In genomic region chr7:43112941-43113621, GRCh38 we compare ENCODE assay signal across 1 cellular context.
TF ChIP-seq lines count a peak whose summit lies in the region.

No MANE protein-coding gene starts in this region.

TF ChIP-seq in HEK293, 187 proteins besides CTCF, POLR2A, EP300 and RAD21 (continued from another document and continues in another):
- TF ChIP-seq BCL6B (tag by site-specific recombination; IDR thresholded peaks at IDR 0.05), result no peak
- no peak for TF ChIP-seq MZF1 (tag by site-specific recombination; IDR thresholded peaks at IDR 0.05; ENCODE audit: borderline replicate concordance)
- TF ChIP-seq ZNF132 (tag by site-specific recombination; IDR thresholded peaks at IDR 0.05; ENCODE audit: borderline replicate concordance), result no peak
- TF ChIP-seq ZBTB8A (tag by site-specific recombination; IDR thresholded peaks at IDR 0.05), result peak; percentile 91
- no peak for TF ChIP-seq BCL11A (tag by site-specific recombination; IDR thresholded peaks at IDR 0.05; ENCODE audit: low read depth)
- TF ChIP-seq ZNF10 (tag by site-specific recombination; IDR thresholded peaks at IDR 0.05), result no peak
- TF ChIP-seq ZNF76 (tag by site-specific recombination; IDR thresholded peaks at IDR 0.05; ENCODE audit: borderline replicate concordance, low read depth), result no peak
- no peak for TF ChIP-seq ZNF324 (tag by site-specific recombination; IDR thresholded peaks at IDR 0.05)
- TF ChIP-seq ZBTB48 (tag by site-specific recombination; IDR thresholded peaks at IDR 0.05), result no peak
- no peak for TF ChIP-seq ZNF26 (tag by site-specific recombination; IDR thresholded peaks at IDR 0.05)
- TF ChIP-seq ZXDB (tag by site-specific recombination; IDR thresholded peaks at IDR 0.05), result peak; percentile 47; the same call in 1 of the 2 replicates
- TF ChIP-seq ZNF157 (tag by site-specific recombination; IDR thresholded peaks at IDR 0.05), result no peak
- TF ChIP-seq YY2 (tag by site-specific recombination; IDR thresholded peaks at IDR 0.05), result no peak
- no peak for TF ChIP-seq SCRT1 (tag by site-specific recombination; IDR thresholded peaks at IDR 0.05; ENCODE audit: borderline replicate concordance)
- no peak for TF ChIP-seq ZNF629 (tag by site-specific recombination; IDR thresholded peaks at IDR 0.05)
- no peak for TF ChIP-seq RBAK (tag by site-specific recombination; IDR thresholded peaks at IDR 0.05)
- TF ChIP-seq PRDM4 (tag by site-specific recombination; IDR thresholded peaks at IDR 0.05), result 0 out of 2 replicates have a peak, but pooled peaks have one; percentile 3
- no peak for TF ChIP-seq ZNF280D (tag by site-specific recombination; IDR thresholded peaks at IDR 0.05)
- peak; percentile 84 for TF ChIP-seq ZFHX2 (tag by site-specific recombination; conservative IDR thresholded peaks at IDR 0.05)
- TF ChIP-seq ZNF280C (tag by site-specific recombination; IDR thresholded peaks at IDR 0.05), result no peak
- no peak for TF ChIP-seq ZNF416 (tag by site-specific recombination; IDR thresholded peaks at IDR 0.05)
- TF ChIP-seq ZNF776 (tag by site-specific recombination; IDR thresholded peaks at IDR 0.05; ENCODE audit: borderline replicate concordance), result no peak
- 0 out of 2 replicates have a peak, but pooled peaks have one; percentile 9 for TF ChIP-seq SP7 (tag by site-specific recombination; IDR thresholded peaks at IDR 0.05)
- no peak; the same call in 1 of the 2 replicates for TF ChIP-seq ZNF518A (tag by site-specific recombination; conservative IDR thresholded peaks at IDR 0.05; ENCODE audit: low read depth)
- TF ChIP-seq YY1 (tag by site-specific recombination; IDR thresholded peaks at IDR 0.05), result no peak
- TF ChIP-seq ZNF398 (tag by site-specific recombination; IDR thresholded peaks at IDR 0.05), result peak; percentile 84
- no peak for TF ChIP-seq KLF8 (tag by site-specific recombination; IDR thresholded peaks at IDR 0.05)
- no peak for TF ChIP-seq ZBTB21 (tag by site-specific recombination; IDR thresholded peaks at IDR 0.05)
- no peak for TF ChIP-seq ZNF274 (IDR thresholded peaks at IDR 0.05; ENCODE audit: low read length)
- TF ChIP-seq ZNF274 (tag by site-specific recombination; IDR thresholded peaks at IDR 0.05; ENCODE audit: borderline replicate concordance), result no peak
- no peak for TF ChIP-seq HOXD13 (CRISPR knock-in tag; IDR thresholded peaks at IDR 0.05; ENCODE audit: borderline replicate concordance)
- TF ChIP-seq KLF16 (tag by site-specific recombination; IDR thresholded peaks at IDR 0.05), result peak; percentile 38; the same call in 1 of the 2 replicates
- no peak for TF ChIP-seq ZNF610 (tag by site-specific recombination; IDR thresholded peaks at IDR 0.05; ENCODE audit: borderline replicate concordance)
- peak; percentile 49 for TF ChIP-seq EGR2 (tag by site-specific recombination; IDR thresholded peaks at IDR 0.05; ENCODE audit: low read depth)
- TF ChIP-seq ZNF580 (tag by site-specific recombination; IDR thresholded peaks at IDR 0.05), result no peak
- TF ChIP-seq ZNF350 (tag by site-specific recombination; IDR thresholded peaks at IDR 0.05), result no peak
- no peak for TF ChIP-seq ZNF19 (tag by site-specific recombination; IDR thresholded peaks at IDR 0.05; ENCODE audit: low read depth)
- no peak for TF ChIP-seq ZNF837 (tag by site-specific recombination; IDR thresholded peaks at IDR 0.05)
- TF ChIP-seq ZNF174 (tag by site-specific recombination; IDR thresholded peaks at IDR 0.05), result no peak
- no peak for TF ChIP-seq ZNF768 (tag by site-specific recombination; IDR thresholded peaks at IDR 0.05)
- TF ChIP-seq ZNF701 (tag by site-specific recombination; IDR thresholded peaks at IDR 0.05), result no peak
- no peak for TF ChIP-seq ZNF239 (tag by site-specific recombination; IDR thresholded peaks at IDR 0.05)
- no peak for TF ChIP-seq WT1 (tag by site-specific recombination; IDR thresholded peaks at IDR 0.05)
